In the genomic region with DNA sequence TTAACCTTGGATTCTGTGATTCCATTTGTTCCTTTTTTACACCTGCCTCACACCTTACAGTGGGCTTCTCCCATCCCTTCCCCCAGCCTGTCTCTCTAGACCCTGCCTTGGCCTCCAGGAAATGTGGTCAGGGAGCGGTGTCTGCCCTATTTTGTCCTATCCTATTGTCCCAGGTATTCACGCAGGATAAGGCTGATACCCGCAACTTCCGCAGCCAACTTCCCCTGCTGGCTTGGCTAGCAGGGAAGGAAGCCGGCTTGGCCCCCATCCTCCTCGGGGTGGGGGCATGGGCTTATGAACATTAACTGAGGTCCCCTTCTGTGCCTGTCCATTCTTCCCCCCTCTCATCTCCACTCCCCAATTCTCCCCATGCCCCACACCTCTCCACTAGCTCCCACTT, we compare ENCODE assay signal across 18 cellular contexts. TPM values are rescaled to one million over a fixed set of nuclear protein-coding genes. Genes with fewer than 3 reads are reported as not detected.
DNase-seq lines count a peak whose midpoint lies in the region; ATAC-seq and TF ChIP-seq lines count a peak whose summit lies in the region.
"Had no signal": no experiment of that assay in that cellular context is flagged by ENCODE, and none has a peak within 500 bp of the region (broad histone marks: within the 10 kb centered on the region; RNA-seq: fewer than 3 reads in every experiment).

No MANE protein-coding gene starts in this region.

- peaks cover 29 to 35% of the 10 kb centered on the region in 2 donors for H3K36me3 Mint-ChIP-seq in CD14-positive monocyte

- H3K36me3 ChIP-seq in spleen: peaks cover 0 to 32% (median 0%) of the 10 kb centered on the region in 6 donors
- H3K36me3 ChIP-seq: BE2C had no signal

- no peaks in the 10 kb centered on the region for H3K9me3 ChIP-seq in spleen
- H3K9me3 ChIP-seq: BE2C had no signal

- DNase-seq in CD14-positive monocyte (ENCODE audit: low spot score): no peak
- peak; percentile 75 for DNase-seq in UCSD-AML1 (lab: John Stamatoyannopoulos, UW; ENCODE audit: unreplicated experiment)
- peak; percentile 29 for DNase-seq in islet precursor cell
- no peak for DNase-seq in spleen
- no peak for DNase-seq in stimulated activated naive CD8-positive, alpha-beta T cell treated with anti-CD3 and anti-CD28 coated beads, Interleukin-15, Interleukin-2, amounts not matched to agents 100 U/mL and 50 U/mL, for 24 hours
- DNase-seq in stimulated activated CD4-positive, alpha-beta T cell treated with anti-CD3 and anti-CD28 coated beads, Interleukin-4, amount 100 ng/mL, for 24 hours: no peak
- DNase-seq: activated CD4-positive, alpha-beta T cell treated with anti-CD3 and anti-CD28 coated beads, Interleukin-2, amount 50 U/mL, for 1 hour; BE2C; H9; kidney glomerular epithelial cell; NCI-H1105 treated with DMSO at 0.1 percent for 48 hours; NCI-H226; SIG-M5 had no signal

- peaks cover 0 to 2% (median 0%) of the 10 kb centered on the region in 7 donors for H3K9me3 Mint-ChIP-seq in CD14-positive monocyte
- H3K9me3 Mint-ChIP-seq: H9 had no signal

- WGBS in spleen, 5 donors: 18 to 51% (median 26%) methylated on average over 6 of the region's 6 CpGs

- H3K4me1 Mint-ChIP-seq in CD14-positive monocyte: peaks cover 84% of the 10 kb centered on the region

- peak overlapping the region in 4 of 8 donors; percentile 53 to 73 (median 60) for H3K27ac ChIP-seq in spleen

- intact Hi-C loops in CD14-positive monocyte (cut with micrococcal nuclease) (no loop called here), spleen (cut with DNase I; ENCODE audit: low total_unique reads) (no loop called here)

- ATAC-seq in stimulated activated naive CD8-positive, alpha-beta T cell treated with anti-CD3 and anti-CD28 coated beads, Interleukin-15, Interleukin-2, amounts not matched to agents 100 U/mL and 50 U/mL, for 24 hours: no peak
- ATAC-seq in GM21717 (IDR thresholded peaks at IDR 0.05; ENCODE audit: unreplicated experiment) (no peak), GM18861 (IDR thresholded peaks at IDR 0.05; ENCODE audit: unreplicated experiment) (no peak)
- ATAC-seq: esophagus mucosa had no signal

- peak overlapping the region in 7 of 8 donors; percentile 4 to 68 (median 14) for H3K4me3 ChIP-seq in spleen

- H3K27ac Mint-ChIP-seq in CD14-positive monocyte: peak overlapping the region; percentile 91 to 96 (median 94)

- peaks cover 0 to 7% (median 5%) of the 10 kb centered on the region in 3 donors for H3K27me3 Mint-ChIP-seq in CD14-positive monocyte (ENCODE audit: low read depth in 3 of 3)

- peaks cover 13 to 33% (median 20%) of the 10 kb centered on the region in 6 donors for H3K4me1 ChIP-seq in spleen
- H3K4me1 ChIP-seq: BE2C had no signal

- H3K4me3 Mint-ChIP-seq in CD14-positive monocyte: peak overlapping the region; percentile 96 to 98
- H3K4me3 Mint-ChIP-seq: H9 had no signal

- no peak for TF ChIP-seq CTCF in CD14-positive monocyte (IDR thresholded peaks at IDR 0.05)
- no peak for TF ChIP-seq CTCF in spleen (IDR thresholded peaks at IDR 0.05 in 8 of 11, conservative IDR thresholded peaks at IDR 0.05 in 3 of 11)

- no peak for TF ChIP-seq POLR2A in spleen (IDR thresholded peaks at IDR 0.05)

- H3K27me3 ChIP-seq in spleen (replicated peaks in 1 of 7): peaks cover 0 to 4% (median 0%) of the 10 kb centered on the region in 7 donors

RNA-seq across cellular contexts. Expression of a gene that starts 3.5 kb away (rescaled TPM):
- polyA plus RNA-seq in CD14-positive monocyte: 100 to 1,000 TPM; 180 to 242 TPM
- 100 to 1,000 TPM; 285 to 429 (median 312) TPM for total RNA-seq in spleen
- 10 to 100 TPM; 23.1 to 30.1 (median 28.2) TPM for polyA plus RNA-seq in spleen
- total RNA-seq: myocyte, pulmonary artery endothelial cell had no signal

Comparison
In these comparisons a context has a peak if more than half of its experiments do, and no peak if none do; other contexts are left out.
1. DNase-seq: peak in UCSD-AML1 (single experiment) and islet precursor cell (single experiment); none in CD14-positive monocyte (single experiment), spleen (single experiment), stimulated activated naive CD8-positive, alpha-beta T cell treated with anti-CD3 and anti-CD28 coated beads, Interleukin-15, Interleukin-2, amounts not matched to agents 100 U/mL and 50 U/mL, for 24 hours (single experiment) and stimulated activated CD4-positive, alpha-beta T cell treated with anti-CD3 and anti-CD28 coated beads, Interleukin-4, amount 100 ng/mL, for 24 hours (single experiment).
2. RNA of a gene that starts 3.5 kb away (polyA plus RNA-seq): 180 to 242 TPM in CD14-positive monocyte; 23.1 to 30.1 TPM in spleen; every median in the first group is over 4 times any median in the second.